Comparison of ENCODE assay signal across 1 cellular context in the genomic region with DNA sequence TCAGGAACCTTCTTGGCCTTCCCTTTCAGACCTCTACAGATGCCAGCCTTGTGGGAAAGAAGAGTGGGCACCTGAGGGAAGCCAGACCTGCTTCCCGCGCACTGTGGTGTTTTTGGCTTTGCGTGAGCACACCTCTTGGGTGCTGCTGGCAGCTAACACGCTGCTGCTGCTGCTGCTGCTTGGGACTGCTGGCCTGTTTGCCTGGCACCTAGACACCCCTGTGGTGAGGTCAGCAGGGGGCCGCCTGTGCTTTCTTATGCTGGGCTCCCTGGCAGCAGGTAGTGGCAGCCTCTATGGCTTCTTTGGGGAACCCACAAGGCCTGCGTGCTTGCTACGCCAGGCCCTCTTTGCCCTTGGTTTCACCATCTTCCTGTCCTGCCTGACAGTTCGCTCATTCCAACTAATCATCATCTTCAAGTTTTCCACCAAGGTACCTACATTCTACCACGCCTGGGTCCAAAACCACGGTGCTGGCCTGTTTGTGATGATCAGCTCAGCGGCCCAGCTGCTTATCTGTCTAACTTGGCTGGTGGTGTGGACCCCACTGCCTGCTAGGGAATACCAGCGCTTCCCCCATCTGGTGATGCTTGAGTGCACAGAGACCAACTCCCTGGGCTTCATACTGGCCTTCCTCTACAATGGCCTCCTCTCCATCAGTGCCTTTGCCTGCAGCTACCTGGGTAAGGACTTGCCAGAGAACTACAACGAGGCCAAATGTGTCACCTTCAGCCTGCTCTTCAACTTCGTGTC.
TF ChIP-seq lines count a peak whose summit lies in the region.

No MANE protein-coding gene starts in this region.

TF ChIP-seq in GM23338, 12 proteins besides CTCF, POLR2A, EP300 and RAD21 (continued from another document):
- TF ChIP-seq, protein P1, sequence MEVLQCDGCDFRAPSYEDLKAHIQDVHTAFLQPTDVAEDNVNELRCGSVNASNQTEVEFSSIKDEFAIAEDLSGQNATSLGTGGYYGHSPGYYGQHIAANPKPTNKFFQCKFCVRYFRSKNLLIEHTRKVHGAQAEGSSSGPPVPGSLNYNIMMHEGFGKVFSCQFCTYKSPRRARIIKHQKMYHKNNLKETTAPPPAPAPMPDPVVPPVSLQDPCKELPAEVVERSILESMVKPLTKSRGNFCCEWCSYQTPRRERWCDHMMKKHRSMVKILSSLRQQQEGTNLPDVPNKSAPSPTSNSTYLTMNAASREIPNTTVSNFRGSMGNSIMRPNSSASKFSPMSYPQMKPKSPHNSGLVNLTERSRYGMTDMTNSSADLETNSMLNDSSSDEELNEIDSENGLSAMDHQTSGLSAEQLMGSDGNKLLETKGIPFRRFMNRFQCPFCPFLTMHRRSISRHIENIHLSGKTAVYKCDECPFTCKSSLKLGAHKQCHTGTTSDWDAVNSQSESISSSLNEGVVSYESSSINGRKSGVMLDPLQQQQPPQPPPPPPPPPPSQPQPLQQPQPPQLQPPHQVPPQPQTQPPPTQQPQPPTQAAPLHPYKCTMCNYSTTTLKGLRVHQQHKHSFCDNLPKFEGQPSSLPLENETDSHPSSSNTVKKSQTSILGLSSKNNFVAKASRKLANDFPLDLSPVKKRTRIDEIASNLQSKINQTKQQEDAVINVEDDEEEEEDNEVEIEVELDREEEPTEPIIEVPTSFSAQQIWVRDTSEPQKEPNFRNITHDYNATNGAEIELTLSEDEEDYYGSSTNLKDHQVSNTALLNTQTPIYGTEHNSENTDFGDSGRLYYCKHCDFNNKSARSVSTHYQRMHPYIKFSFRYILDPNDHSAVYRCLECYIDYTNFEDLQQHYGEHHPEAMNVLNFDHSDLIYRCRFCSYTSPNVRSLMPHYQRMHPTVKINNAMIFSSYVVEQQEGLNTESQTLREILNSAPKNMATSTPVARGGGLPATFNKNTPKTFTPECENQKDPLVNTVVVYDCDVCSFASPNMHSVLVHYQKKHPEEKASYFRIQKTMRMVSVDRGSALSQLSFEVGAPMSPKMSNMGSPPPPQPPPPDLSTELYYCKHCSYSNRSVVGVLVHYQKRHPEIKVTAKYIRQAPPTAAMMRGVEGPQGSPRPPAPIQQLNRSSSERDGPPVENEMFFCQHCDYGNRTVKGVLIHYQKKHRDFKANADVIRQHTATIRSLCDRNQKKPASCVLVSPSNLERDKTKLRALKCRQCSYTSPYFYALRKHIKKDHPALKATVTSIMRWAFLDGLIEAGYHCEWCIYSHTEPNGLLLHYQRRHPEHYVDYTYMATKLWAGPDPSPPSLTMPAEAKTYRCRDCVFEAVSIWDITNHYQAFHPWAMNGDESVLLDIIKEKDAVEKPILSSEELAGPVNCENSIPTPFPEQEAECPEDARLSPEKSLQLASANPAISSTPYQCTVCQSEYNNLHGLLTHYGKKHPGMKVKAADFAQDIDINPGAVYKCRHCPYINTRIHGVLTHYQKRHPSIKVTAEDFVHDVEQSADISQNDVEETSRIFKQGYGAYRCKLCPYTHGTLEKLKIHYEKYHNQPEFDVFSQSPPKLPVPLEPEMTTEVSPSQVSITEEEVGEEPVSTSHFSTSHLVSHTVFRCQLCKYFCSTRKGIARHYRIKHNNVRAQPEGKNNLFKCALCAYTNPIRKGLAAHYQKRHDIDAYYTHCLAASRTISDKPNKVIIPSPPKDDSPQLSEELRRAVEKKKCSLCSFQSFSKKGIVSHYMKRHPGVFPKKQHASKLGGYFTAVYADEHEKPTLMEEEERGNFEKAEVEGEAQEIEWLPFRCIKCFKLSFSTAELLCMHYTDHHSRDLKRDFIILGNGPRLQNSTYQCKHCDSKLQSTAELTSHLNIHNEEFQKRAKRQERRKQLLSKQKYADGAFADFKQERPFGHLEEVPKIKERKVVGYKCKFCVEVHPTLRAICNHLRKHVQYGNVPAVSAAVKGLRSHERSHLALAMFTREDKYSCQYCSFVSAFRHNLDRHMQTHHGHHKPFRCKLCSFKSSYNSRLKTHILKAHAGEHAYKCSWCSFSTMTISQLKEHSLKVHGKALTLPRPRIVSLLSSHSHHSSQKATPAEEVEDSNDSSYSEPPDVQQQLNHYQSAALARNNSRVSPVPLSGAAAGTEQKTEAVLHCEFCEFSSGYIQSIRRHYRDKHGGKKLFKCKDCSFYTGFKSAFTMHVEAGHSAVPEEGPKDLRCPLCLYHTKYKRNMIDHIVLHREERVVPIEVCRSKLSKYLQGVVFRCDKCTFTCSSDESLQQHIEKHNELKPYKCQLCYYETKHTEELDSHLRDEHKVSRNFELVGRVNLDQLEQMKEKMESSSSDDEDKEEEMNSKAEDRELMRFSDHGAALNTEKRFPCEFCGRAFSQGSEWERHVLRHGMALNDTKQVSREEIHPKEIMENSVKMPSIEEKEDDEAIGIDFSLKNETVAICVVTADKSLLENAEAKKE (CRISPR knock-in tag; IDR thresholded peaks at IDR 0.05), result no peak
- no peak for TF ChIP-seq STAT1 (IDR thresholded peaks at IDR 0.05; ENCODE audit: unreplicated experiment)
- TF ChIP-seq EZH2phosphoT487 (IDR thresholded peaks at IDR 0.05; ENCODE audit: unreplicated experiment), result no peak
- TF ChIP-seq, protein P2, sequence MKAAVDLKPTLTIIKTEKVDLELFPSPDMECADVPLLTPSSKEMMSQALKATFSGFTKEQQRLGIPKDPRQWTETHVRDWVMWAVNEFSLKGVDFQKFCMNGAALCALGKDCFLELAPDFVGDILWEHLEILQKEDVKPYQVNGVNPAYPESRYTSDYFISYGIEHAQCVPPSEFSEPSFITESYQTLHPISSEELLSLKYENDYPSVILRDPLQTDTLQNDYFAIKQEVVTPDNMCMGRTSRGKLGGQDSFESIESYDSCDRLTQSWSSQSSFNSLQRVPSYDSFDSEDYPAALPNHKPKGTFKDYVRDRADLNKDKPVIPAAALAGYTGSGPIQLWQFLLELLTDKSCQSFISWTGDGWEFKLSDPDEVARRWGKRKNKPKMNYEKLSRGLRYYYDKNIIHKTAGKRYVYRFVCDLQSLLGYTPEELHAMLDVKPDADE (IDR thresholded peaks at IDR 0.05), result no peak
- TF ChIP-seq, protein P3, sequence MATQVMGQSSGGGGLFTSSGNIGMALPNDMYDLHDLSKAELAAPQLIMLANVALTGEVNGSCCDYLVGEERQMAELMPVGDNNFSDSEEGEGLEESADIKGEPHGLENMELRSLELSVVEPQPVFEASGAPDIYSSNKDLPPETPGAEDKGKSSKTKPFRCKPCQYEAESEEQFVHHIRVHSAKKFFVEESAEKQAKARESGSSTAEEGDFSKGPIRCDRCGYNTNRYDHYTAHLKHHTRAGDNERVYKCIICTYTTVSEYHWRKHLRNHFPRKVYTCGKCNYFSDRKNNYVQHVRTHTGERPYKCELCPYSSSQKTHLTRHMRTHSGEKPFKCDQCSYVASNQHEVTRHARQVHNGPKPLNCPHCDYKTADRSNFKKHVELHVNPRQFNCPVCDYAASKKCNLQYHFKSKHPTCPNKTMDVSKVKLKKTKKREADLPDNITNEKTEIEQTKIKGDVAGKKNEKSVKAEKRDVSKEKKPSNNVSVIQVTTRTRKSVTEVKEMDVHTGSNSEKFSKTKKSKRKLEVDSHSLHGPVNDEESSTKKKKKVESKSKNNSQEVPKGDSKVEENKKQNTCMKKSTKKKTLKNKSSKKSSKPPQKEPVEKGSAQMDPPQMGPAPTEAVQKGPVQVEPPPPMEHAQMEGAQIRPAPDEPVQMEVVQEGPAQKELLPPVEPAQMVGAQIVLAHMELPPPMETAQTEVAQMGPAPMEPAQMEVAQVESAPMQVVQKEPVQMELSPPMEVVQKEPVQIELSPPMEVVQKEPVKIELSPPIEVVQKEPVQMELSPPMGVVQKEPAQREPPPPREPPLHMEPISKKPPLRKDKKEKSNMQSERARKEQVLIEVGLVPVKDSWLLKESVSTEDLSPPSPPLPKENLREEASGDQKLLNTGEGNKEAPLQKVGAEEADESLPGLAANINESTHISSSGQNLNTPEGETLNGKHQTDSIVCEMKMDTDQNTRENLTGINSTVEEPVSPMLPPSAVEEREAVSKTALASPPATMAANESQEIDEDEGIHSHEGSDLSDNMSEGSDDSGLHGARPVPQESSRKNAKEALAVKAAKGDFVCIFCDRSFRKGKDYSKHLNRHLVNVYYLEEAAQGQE (IDR thresholded peaks at IDR 0.05; ENCODE audit: unreplicated experiment), result no peak
- TF ChIP-seq POLR2AphosphoS5 (IDR thresholded peaks at IDR 0.05; ENCODE audit: low read depth), result no peak
- no peak for TF ChIP-seq CREB1 (CRISPR knock-in tag; IDR thresholded peaks at IDR 0.05; ENCODE audit: low read depth)
- no peak for TF ChIP-seq NANOG (IDR thresholded peaks at IDR 0.05; ENCODE audit: borderline replicate concordance)
- no peak for TF ChIP-seq EZH2 (IDR thresholded peaks at IDR 0.05; ENCODE audit: low read depth, unreplicated experiment)
